Comparison of ENCODE assay signal across 1 cellular context in the genomic region with DNA sequence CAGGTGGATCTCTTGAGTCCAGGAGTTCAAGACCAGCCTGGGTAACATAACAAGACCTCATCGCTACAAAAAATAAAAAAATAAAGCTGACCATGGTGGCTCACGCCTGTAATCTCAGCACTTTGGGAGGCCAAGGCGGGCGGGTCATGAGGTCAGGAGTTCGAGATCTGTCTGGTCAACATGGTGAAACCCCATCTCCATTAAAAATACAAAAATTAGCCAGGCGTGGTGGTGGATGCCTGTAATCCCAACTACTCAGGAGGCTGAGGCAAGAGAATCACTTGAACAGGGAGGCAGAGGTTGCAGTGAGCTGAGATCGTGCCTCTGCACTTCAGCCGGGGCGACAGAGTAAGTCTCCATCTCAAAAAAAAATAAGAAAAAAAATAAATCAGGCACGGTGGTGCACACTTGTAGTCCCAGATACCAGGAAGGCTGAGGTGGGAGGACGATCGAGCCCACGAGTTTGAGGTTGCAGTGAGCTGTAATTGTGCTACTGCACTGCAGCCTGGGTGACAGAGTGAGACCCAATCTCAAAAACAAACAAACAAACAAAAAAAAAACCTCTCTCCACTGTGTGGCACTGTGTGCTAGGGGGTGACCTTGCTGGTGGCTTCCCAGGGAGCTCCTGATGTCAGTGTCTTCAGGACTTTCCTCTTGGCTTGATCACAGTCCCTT.
A peak's percentile ranks its signal among the peaks of the same experiment; 100 is the strongest.
TF ChIP-seq lines count a peak whose summit lies in the region.

No MANE protein-coding gene starts in this region.

TF ChIP-seq in K562, 482 proteins besides CTCF, POLR2A, EP300 and RAD21:
- TF ChIP-seq TAF7 (tag; IDR thresholded peaks at IDR 0.05) (no peak), SMC3 (conservative IDR thresholded peaks at IDR 0.05; ENCODE audit: insufficient read depth, low read depth, low read length) (0 out of 2 replicates have a peak, but pooled peaks have one; percentile 32), CC2D1A (IDR thresholded peaks at IDR 0.05) (0 out of 2 replicates have a peak, but pooled peaks have one; percentile 40), PML (IDR thresholded peaks at IDR 0.05; ENCODE audit: low read length) (no peak), ZNF282 (CRISPR knock-in tag; IDR thresholded peaks at IDR 0.05) (no peak), ZNF830 (CRISPR knock-in tag; IDR thresholded peaks at IDR 0.05) (no peak), PTRF (tag; IDR thresholded peaks at IDR 0.05) (no peak), TBP (optimal IDR thresholded peaks at IDR 0.05; ENCODE audit: low read depth, low read length) (no peak), YY1 (IDR thresholded peaks at IDR 0.05; ENCODE audit: borderline replicate concordance in 1 of 3, control insufficient read depth in 1 of 3, extremely low read depth in 1 of 3, insufficient read depth in 3 of 3, insufficient read length in 1 of 3, insufficient replicate concordance in 2 of 3, low read depth in 1 of 3, low read length in 2 of 3) (no peak), XRCC5 (IDR thresholded peaks at IDR 0.05; ENCODE audit: low read depth, low read length) (no peak), KLF16 (IDR thresholded peaks at IDR 0.05) (no peak), BMI1 (IDR thresholded peaks at IDR 0.05; ENCODE audit: low read length) (no peak), MYBL2 (IDR thresholded peaks at IDR 0.05; ENCODE audit: low read depth) (no peak), MYBL2 (CRISPR knock-in tag; IDR thresholded peaks at IDR 0.05; ENCODE audit: borderline replicate concordance) (no peak), ESRRB (CRISPR knock-in tag; IDR thresholded peaks at IDR 0.05; ENCODE audit: borderline replicate concordance) (no peak), FOSL1 (tag; conservative IDR thresholded peaks at IDR 0.05) (no peak), SOX6 (IDR thresholded peaks at IDR 0.05) (no peak), ELF2 (CRISPR knock-in tag; IDR thresholded peaks at IDR 0.05) (no peak)
- TF ChIP-seq, protein P1, sequence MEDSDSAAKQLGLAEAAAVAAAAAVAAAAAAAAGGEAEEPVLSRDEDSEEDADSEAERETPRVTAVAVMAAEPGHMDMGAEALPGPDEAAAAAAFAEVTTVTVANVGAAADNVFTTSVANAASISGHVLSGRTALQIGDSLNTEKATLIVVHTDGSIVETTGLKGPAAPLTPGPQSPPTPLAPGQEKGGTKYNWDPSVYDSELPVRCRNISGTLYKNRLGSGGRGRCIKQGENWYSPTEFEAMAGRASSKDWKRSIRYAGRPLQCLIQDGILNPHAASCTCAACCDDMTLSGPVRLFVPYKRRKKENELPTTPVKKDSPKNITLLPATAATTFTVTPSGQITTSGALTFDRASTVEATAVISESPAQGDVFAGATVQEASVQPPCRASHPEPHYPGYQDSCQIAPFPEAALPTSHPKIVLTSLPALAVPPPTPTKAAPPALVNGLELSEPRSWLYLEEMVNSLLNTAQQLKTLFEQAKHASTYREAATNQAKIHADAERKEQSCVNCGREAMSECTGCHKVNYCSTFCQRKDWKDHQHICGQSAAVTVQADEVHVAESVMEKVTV (CRISPR knock-in tag; IDR thresholded peaks at IDR 0.05): 0 out of 2 replicates have a peak, but pooled peaks have one; percentile 14
- TF ChIP-seq, protein P2, sequence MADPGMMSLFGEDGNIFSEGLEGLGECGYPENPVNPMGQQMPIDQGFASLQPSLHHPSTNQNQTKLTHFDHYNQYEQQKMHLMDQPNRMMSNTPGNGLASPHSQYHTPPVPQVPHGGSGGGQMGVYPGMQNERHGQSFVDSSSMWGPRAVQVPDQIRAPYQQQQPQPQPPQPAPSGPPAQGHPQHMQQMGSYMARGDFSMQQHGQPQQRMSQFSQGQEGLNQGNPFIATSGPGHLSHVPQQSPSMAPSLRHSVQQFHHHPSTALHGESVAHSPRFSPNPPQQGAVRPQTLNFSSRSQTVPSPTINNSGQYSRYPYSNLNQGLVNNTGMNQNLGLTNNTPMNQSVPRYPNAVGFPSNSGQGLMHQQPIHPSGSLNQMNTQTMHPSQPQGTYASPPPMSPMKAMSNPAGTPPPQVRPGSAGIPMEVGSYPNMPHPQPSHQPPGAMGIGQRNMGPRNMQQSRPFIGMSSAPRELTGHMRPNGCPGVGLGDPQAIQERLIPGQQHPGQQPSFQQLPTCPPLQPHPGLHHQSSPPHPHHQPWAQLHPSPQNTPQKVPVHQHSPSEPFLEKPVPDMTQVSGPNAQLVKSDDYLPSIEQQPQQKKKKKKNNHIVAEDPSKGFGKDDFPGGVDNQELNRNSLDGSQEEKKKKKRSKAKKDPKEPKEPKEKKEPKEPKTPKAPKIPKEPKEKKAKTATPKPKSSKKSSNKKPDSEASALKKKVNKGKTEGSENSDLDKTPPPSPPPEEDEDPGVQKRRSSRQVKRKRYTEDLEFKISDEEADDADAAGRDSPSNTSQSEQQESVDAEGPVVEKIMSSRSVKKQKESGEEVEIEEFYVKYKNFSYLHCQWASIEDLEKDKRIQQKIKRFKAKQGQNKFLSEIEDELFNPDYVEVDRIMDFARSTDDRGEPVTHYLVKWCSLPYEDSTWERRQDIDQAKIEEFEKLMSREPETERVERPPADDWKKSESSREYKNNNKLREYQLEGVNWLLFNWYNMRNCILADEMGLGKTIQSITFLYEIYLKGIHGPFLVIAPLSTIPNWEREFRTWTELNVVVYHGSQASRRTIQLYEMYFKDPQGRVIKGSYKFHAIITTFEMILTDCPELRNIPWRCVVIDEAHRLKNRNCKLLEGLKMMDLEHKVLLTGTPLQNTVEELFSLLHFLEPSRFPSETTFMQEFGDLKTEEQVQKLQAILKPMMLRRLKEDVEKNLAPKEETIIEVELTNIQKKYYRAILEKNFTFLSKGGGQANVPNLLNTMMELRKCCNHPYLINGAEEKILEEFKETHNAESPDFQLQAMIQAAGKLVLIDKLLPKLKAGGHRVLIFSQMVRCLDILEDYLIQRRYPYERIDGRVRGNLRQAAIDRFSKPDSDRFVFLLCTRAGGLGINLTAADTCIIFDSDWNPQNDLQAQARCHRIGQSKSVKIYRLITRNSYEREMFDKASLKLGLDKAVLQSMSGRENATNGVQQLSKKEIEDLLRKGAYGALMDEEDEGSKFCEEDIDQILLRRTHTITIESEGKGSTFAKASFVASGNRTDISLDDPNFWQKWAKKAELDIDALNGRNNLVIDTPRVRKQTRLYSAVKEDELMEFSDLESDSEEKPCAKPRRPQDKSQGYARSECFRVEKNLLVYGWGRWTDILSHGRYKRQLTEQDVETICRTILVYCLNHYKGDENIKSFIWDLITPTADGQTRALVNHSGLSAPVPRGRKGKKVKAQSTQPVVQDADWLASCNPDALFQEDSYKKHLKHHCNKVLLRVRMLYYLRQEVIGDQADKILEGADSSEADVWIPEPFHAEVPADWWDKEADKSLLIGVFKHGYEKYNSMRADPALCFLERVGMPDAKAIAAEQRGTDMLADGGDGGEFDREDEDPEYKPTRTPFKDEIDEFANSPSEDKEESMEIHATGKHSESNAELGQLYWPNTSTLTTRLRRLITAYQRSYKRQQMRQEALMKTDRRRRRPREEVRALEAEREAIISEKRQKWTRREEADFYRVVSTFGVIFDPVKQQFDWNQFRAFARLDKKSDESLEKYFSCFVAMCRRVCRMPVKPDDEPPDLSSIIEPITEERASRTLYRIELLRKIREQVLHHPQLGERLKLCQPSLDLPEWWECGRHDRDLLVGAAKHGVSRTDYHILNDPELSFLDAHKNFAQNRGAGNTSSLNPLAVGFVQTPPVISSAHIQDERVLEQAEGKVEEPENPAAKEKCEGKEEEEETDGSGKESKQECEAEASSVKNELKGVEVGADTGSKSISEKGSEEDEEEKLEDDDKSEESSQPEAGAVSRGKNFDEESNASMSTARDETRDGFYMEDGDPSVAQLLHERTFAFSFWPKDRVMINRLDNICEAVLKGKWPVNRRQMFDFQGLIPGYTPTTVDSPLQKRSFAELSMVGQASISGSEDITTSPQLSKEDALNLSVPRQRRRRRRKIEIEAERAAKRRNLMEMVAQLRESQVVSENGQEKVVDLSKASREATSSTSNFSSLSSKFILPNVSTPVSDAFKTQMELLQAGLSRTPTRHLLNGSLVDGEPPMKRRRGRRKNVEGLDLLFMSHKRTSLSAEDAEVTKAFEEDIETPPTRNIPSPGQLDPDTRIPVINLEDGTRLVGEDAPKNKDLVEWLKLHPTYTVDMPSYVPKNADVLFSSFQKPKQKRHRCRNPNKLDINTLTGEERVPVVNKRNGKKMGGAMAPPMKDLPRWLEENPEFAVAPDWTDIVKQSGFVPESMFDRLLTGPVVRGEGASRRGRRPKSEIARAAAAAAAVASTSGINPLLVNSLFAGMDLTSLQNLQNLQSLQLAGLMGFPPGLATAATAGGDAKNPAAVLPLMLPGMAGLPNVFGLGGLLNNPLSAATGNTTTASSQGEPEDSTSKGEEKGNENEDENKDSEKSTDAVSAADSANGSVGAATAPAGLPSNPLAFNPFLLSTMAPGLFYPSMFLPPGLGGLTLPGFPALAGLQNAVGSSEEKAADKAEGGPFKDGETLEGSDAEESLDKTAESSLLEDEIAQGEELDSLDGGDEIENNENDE (IDR thresholded peaks at IDR 0.05; ENCODE audit: low read depth, low read length): no peak
- TF ChIP-seq, protein P3, sequence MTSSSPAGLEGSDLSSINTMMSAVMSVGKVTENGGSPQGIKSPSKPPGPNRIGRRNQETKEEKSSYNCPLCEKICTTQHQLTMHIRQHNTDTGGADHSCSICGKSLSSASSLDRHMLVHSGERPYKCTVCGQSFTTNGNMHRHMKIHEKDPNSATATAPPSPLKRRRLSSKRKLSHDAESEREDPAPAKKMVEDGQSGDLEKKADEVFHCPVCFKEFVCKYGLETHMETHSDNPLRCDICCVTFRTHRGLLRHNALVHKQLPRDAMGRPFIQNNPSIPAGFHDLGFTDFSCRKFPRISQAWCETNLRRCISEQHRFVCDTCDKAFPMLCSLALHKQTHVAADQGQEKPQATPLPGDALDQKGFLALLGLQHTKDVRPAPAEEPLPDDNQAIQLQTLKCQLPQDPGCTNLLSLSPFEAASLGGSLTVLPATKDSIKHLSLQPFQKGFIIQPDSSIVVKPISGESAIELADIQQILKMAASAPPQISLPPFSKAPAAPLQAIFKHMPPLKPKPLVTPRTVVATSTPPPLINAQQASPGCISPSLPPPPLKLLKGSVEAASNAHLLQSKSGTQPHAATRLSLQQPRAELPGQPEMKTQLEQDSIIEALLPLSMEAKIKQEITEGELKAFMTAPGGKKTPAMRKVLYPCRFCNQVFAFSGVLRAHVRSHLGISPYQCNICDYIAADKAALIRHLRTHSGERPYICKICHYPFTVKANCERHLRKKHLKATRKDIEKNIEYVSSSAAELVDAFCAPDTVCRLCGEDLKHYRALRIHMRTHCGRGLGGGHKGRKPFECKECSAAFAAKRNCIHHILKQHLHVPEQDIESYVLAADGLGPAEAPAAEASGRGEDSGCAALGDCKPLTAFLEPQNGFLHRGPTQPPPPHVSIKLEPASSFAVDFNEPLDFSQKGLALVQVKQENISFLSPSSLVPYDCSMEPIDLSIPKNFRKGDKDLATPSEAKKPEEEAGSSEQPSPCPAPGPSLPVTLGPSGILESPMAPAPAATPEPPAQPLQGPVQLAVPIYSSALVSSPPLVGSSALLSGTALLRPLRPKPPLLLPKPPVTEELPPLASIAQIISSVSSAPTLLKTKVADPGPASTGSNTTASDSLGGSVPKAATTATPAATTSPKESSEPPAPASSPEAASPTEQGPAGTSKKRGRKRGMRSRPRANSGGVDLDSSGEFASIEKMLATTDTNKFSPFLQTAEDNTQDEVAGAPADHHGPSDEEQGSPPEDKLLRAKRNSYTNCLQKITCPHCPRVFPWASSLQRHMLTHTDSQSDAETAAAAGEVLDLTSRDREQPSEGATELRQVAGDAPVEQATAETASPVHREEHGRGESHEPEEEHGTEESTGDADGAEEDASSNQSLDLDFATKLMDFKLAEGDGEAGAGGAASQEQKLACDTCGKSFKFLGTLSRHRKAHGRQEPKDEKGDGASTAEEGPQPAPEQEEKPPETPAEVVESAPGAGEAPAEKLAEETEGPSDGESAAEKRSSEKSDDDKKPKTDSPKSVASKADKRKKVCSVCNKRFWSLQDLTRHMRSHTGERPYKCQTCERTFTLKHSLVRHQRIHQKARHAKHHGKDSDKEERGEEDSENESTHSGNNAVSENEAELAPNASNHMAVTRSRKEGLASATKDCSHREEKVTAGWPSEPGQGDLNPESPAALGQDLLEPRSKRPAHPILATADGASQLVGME (CRISPR knock-in tag; IDR thresholded peaks at IDR 0.05): no peak
